Comparison of ENCODE assay signal across 10 cellular contexts in genomic region chr11:44680982-44681597, GRCh38. TPM values are rescaled to one million over a fixed set of nuclear protein-coding genes. Genes with fewer than 3 reads are reported as not detected.
A peak's percentile ranks its signal among the peaks of the same experiment; 100 is the strongest.
DNase-seq lines count a peak whose midpoint lies in the region; ATAC-seq lines count a peak whose summit lies in the region.
"Had no signal": no experiment of that assay in that cellular context is flagged by ENCODE, and none has a peak within 500 bp of the region (broad histone marks: within the 10 kb centered on the region; RNA-seq: fewer than 3 reads in every experiment).

No MANE protein-coding gene starts in this region.

- no peaks in the 10 kb centered on the region for H3K9me3 Mint-ChIP-seq in activated T-cell treated with anti-CD3 and anti-CD28 coated beads, Interleukin-2, amount 50 U/mL, for 4 hours
- no peaks in the 10 kb centered on the region for H3K9me3 Mint-ChIP-seq in stimulated activated naive CD8-positive, alpha-beta T cell treated with anti-CD3 and anti-CD28 coated beads, Interleukin-15, Interleukin-2, amounts not matched to agents 100 ng/mL and 50 ng/mL, for 24 hours

- peak overlapping the region; percentile 62 for H3K27ac Mint-ChIP-seq in stimulated activated naive CD8-positive, alpha-beta T cell treated with anti-CD3 and anti-CD28 coated beads, Interleukin-15, Interleukin-2, amounts not matched to agents 100 ng/mL and 50 ng/mL, for 24 hours

- H3K36me3 Mint-ChIP-seq in activated T-cell treated with anti-CD3 and anti-CD28 coated beads, Interleukin-2, amount 50 U/mL, for 4 hours (ENCODE audit: insufficient read depth): no peaks in the 10 kb centered on the region
- H3K36me3 Mint-ChIP-seq in stimulated activated naive CD8-positive, alpha-beta T cell treated with anti-CD3 and anti-CD28 coated beads, Interleukin-15, Interleukin-2, amounts not matched to agents 100 ng/mL and 50 ng/mL, for 24 hours (ENCODE audit: low read depth): no peaks in the 10 kb centered on the region

- peak overlapping the region; percentile 60 for H3K4me3 Mint-ChIP-seq in activated T-cell treated with anti-CD3 and anti-CD28 coated beads, Interleukin-2, amount 50 U/mL, for 4 hours
- H3K4me3 Mint-ChIP-seq in stimulated activated naive CD8-positive, alpha-beta T cell treated with anti-CD3 and anti-CD28 coated beads, Interleukin-15, Interleukin-2, amounts not matched to agents 100 ng/mL and 50 ng/mL, for 24 hours: no peak overlapping the region

- peak; percentile 63 to 66 for ATAC-seq in activated T-cell treated with anti-CD3 and anti-CD28 coated beads, Interleukin-2, amount 50 U/mL, for 4 hours
- ATAC-seq: left lung had no signal

- H3K27me3 Mint-ChIP-seq in activated T-cell treated with anti-CD3 and anti-CD28 coated beads, Interleukin-2, amount 50 U/mL, for 4 hours (ENCODE audit: low read depth): no peaks in the 10 kb centered on the region
- H3K27me3 Mint-ChIP-seq in stimulated activated naive CD8-positive, alpha-beta T cell treated with anti-CD3 and anti-CD28 coated beads, Interleukin-15, Interleukin-2, amounts not matched to agents 100 ng/mL and 50 ng/mL, for 24 hours: no peaks in the 10 kb centered on the region

- DNase-seq in activated CD8-positive, alpha-beta memory T cell treated with anti-CD3 and anti-CD28 coated beads for 24 hours: peak; percentile 62
- no peak for DNase-seq in activated CD8-positive, alpha-beta memory T cell treated with anti-CD3 and anti-CD28 coated beads, Interleukin-2, amount 50 U/mL, for 48 hours
- peak; percentile 17 for DNase-seq in activated T-cell treated with anti-CD3 and anti-CD28 coated beads, Interleukin-2, amount 50 U/mL, for 4 hours
- DNase-seq in iPS-NIHi7 (ENCODE audit: extremely low spot score): peak; percentile 46
- no peak for DNase-seq in mesenteric fat pad (ENCODE audit: low spot score)
- DNase-seq in anterior cingulate cortex (lab: John Stamatoyannopoulos, UW): no peak
- no peak for DNase-seq in CD1c-positive myeloid dendritic cell (ENCODE audit: extremely low spot score)
- DNase-seq: left lung, NCI-H526 treated with DMSO at 0.1 percent for 48 hours had no signal

- peaks cover 54% of the 10 kb centered on the region for H3K4me1 Mint-ChIP-seq in activated T-cell treated with anti-CD3 and anti-CD28 coated beads, Interleukin-2, amount 50 U/mL, for 4 hours (ENCODE audit: low read depth)
- peaks cover 30% of the 10 kb centered on the region for H3K4me1 Mint-ChIP-seq in stimulated activated naive CD8-positive, alpha-beta T cell treated with anti-CD3 and anti-CD28 coated beads, Interleukin-15, Interleukin-2, amounts not matched to agents 100 ng/mL and 50 ng/mL, for 24 hours (ENCODE audit: low read depth)

RNA-seq across cellular contexts. Expression of gene TSPAN18, which starts 45.7 kb away (rescaled TPM):
- total RNA-seq in activated T-cell treated with anti-CD3 and anti-CD28 coated beads, Interleukin-2, amount 50 U/mL, for 4 hours: 1 to 10 TPM in 2 of 3 donors, under 1 TPM in 1; 0.84 to 2.0 (median 1.5) TPM
- 14.2 TPM for total RNA-seq in mesenteric fat pad

Comparison
In these comparisons a context has a peak if more than half of its experiments do, and no peak if none do; other contexts are left out.
1. DNase-seq: peak in activated CD8-positive, alpha-beta memory T cell treated with anti-CD3 and anti-CD28 coated beads for 24 hours (single experiment), activated T-cell treated with anti-CD3 and anti-CD28 coated beads, Interleukin-2, amount 50 U/mL, for 4 hours (single experiment) and iPS-NIHi7 (single experiment); none in activated CD8-positive, alpha-beta memory T cell treated with anti-CD3 and anti-CD28 coated beads, Interleukin-2, amount 50 U/mL, for 48 hours (single experiment), mesenteric fat pad (single experiment), anterior cingulate cortex (0 of 58) and CD1c-positive myeloid dendritic cell (single experiment).